ENCODE assay signal across 29 cellular contexts in genomic region chr18:6750411-6750810, GRCh38. TPM values are rescaled to one million over a fixed set of nuclear protein-coding genes. Genes with fewer than 3 reads are reported as not detected.
"Had no signal": no experiment of that assay in that cellular context is flagged by ENCODE, and none has a peak within 500 bp of the region (broad histone marks: within the 10 kb centered on the region; RNA-seq: fewer than 3 reads in every experiment).

No MANE protein-coding gene starts in this region.

- H3K36me3 Mint-ChIP-seq: immature natural killer cell; naive B cell; stimulated activated memory B cell treated with anti-CD40 and anti-IgM and Interleukin-4, amounts not matched to agents 10 μg/mL and 1 μg/mL and 100 μg/mL, for 72 hours had no signal

- H3K27ac Mint-ChIP-seq: immature natural killer cell; naive B cell; natural killer cell treated with Interleukin-12 subunit alpha and Interleukin-12 subunit beta and Interleukin-15 and Interleukin-18, amount 100 ng/mL, for 72 hours; stimulated activated memory B cell treated with anti-CD40 and anti-IgM and Interleukin-4, amounts not matched to agents 10 μg/mL and 1 μg/mL and 100 μg/mL, for 72 hours had no signal

- H3K4me3 Mint-ChIP-seq: immature natural killer cell; natural killer cell treated with Interleukin-12 subunit alpha and Interleukin-12 subunit beta and Interleukin-15 and Interleukin-18, amount 100 ng/mL, for 72 hours; stimulated activated memory B cell treated with anti-CD40 and anti-IgM and Interleukin-4, amounts not matched to agents 10 μg/mL and 1 μg/mL and 100 μg/mL, for 72 hours had no signal

- H3K4me1 Mint-ChIP-seq: immature natural killer cell; naive B cell; stimulated activated memory B cell treated with anti-CD40 and anti-IgM and Interleukin-4, amounts not matched to agents 10 μg/mL and 1 μg/mL and 100 μg/mL, for 72 hours had no signal

- H3K27ac ChIP-seq: coronary artery, lower lobe of right lung, prostate gland, right atrium auricular region, testis, tibial artery, upper lobe of left lung had no signal

- H3K4me1 ChIP-seq: lower lobe of right lung, prostate gland, tibial artery, upper lobe of left lung had no signal

- H3K27me3 Mint-ChIP-seq: naive B cell; natural killer cell treated with Interleukin-12 subunit alpha and Interleukin-12 subunit beta and Interleukin-15 and Interleukin-18, amount 100 ng/mL, for 72 hours; stimulated activated memory B cell treated with anti-CD40 and anti-IgM and Interleukin-4, amounts not matched to agents 10 μg/mL and 1 μg/mL and 100 μg/mL, for 72 hours had no signal

- FAIRE-seq: urothelium cell line had no signal

- ATAC-seq: left ventricle myocardium superior; lower lobe of right lung; mucosa of descending colon; natural killer cell treated with Interleukin-12 subunit alpha and Interleukin-12 subunit beta and Interleukin-15 and Interleukin-18, amount 100 ng/mL, for 72 hours; stimulated activated memory B cell treated with anti-CD40 and anti-IgM and Interleukin-4, amounts not matched to agents 10 μg/mL and 1 μg/mL and 100 μg/mL, for 72 hours; stimulated activated naive CD8-positive, alpha-beta T cell treated with anti-CD3 and anti-CD28 coated beads, Interleukin-15, Interleukin-2, amounts not matched to agents 100 U/mL and 50 U/mL, for 24 hours had no signal

- DNase-seq: effector memory CD4-positive, alpha-beta T cell; erythroblast; esophagus squamous epithelium; foreskin melanocyte; glutamatergic neuron; heart right ventricle; hypothalamus; immature natural killer cell; islet precursor cell; left ventricle myocardium superior; lower lobe of right lung; mucosa of descending colon; naive B cell; nucleus accumbens; sigmoid colon; spleen; stimulated activated CD4-positive, alpha-beta T cell treated with anti-CD3 and anti-CD28 coated beads, Interleukin-4, amount 100 ng/mL, for 4 hours; stimulated activated naive CD8-positive, alpha-beta T cell treated with anti-CD3 and anti-CD28 coated beads, Interleukin-15, Interleukin-2, amounts not matched to agents 100 U/mL and 50 U/mL, for 24 hours; substantia nigra; testis; tibial artery; upper lobe of left lung had no signal

- H3K36me3 ChIP-seq: esophagus squamous epithelium, heart right ventricle, lower lobe of right lung, prostate gland, right atrium auricular region, sigmoid colon, spleen, tibial artery, upper lobe of left lung had no signal

- H3K9me3 ChIP-seq: esophagus squamous epithelium, lower lobe of right lung, mucosa of descending colon, prostate gland, testis, tibial artery had no signal

- H3K27me3 ChIP-seq: esophagus squamous epithelium, heart right ventricle, right atrium auricular region, sigmoid colon, spleen, testis, tibial artery, upper lobe of left lung had no signal

- H3K4me3 ChIP-seq: coronary artery, esophagus squamous epithelium, heart right ventricle, lower lobe of right lung, mucosa of descending colon, prostate gland, right atrium auricular region, sigmoid colon, skin epidermis, spleen, testis, tibial artery, upper lobe of left lung had no signal

RNA-seq across cellular contexts. Expression of gene ARHGAP28, which starts 20.9 kb away (rescaled TPM):
- total RNA-seq: natural killer cell treated with Interleukin-12 subunit alpha and Interleukin-12 subunit beta and Interleukin-15 and Interleukin-18, amount 100 ng/mL, for 72 hours had no signal
- polyA plus RNA-seq: immature natural killer cell had no signal
